11 cellular contexts compared by ENCODE assay signal in genomic region chr4:47531954-47532321, GRCh38. TPM values are rescaled to one million over a fixed set of nuclear protein-coding genes. Genes with fewer than 3 reads are reported as not detected.
DNase-seq lines count a peak whose midpoint lies in the region.
"Had no signal": no experiment of that assay in that cellular context is flagged by ENCODE, and none has a peak within 500 bp of the region (broad histone marks: within the 10 kb centered on the region; RNA-seq: fewer than 3 reads in every experiment).

No MANE protein-coding gene starts in this region.

- peaks cover 8% of the 10 kb centered on the region for H3K4me1 ChIP-seq in thymus (ENCODE audit: control insufficient read depth, insufficient read depth, low read length)

- H3K27me3 Mint-ChIP-seq in T-helper 1 cell treated with Interleukin-12 subunit alpha and Interleukin-12 subunit beta and Interleukin-4 antibody, amounts not matched to agents 30 μg/mL and 1 μg/mL, for 36 hours (ENCODE audit: low read depth), result no peaks in the 10 kb centered on the region
- H3K27me3 Mint-ChIP-seq in activated T-helper 1 cell treated with anti-CD3 and anti-CD28 coated beads, Interleukin-12 subunit alpha, Interleukin-12 subunit beta, Interleukin-2, Interleukin-4 antibody, amounts not matched to agents 30 ng/mL and 10 ng/mL and 1 ng/mL, durations not matched to agents 14 hours and 24 hours and 36 hours (ENCODE audit: insufficient read depth), result no peaks in the 10 kb centered on the region
- peaks cover 2 to 7% (median 2%) of the 10 kb centered on the region in 3 donors for H3K27me3 Mint-ChIP-seq in immature natural killer cell (ENCODE audit: low read depth in 3 of 3)
- H3K27me3 Mint-ChIP-seq: activated B cell treated with CpG ODN at 0.5 μM for 24 hours, brain, progenitor cell of endocrine pancreas had no signal

- DNase-seq in T-helper 1 cell, result no peak
- DNase-seq in activated T-helper 1 cell treated with anti-CD3 and anti-CD28 coated beads, Interleukin-12 subunit alpha, Interleukin-12 subunit beta, Interleukin-2, Interleukin-4 antibody, amounts not matched to agents 30 ng/mL and 10 ng/mL and 1 ng/mL, durations not matched to agents 14 hours and 24 hours and 36 hours (ENCODE audit: low spot score), result no peak
- DNase-seq in immature natural killer cell, result no peak
- DNase-seq in cerebellar nuclear complex (lab: John Stamatoyannopoulos, UW), result no peak
- DNase-seq in NCI-H526 (lab: John Stamatoyannopoulos, UW), result no peak
- no peak for DNase-seq in NCI-H2227 (lab: John Stamatoyannopoulos, UW; ENCODE audit: unreplicated experiment)
- DNase-seq: activated B cell treated with CpG ODN at 0.5 μM for 24 hours had no signal

- 17% methylated on average over 2 of the region's 2 CpGs for WGBS in thymus

- H3K27ac ChIP-seq in thymus (ENCODE audit: low read depth), result peak overlapping the region; percentile 22

- peak overlapping the region; percentile 73 for H3K27ac Mint-ChIP-seq in T-helper 1 cell treated with Interleukin-12 subunit alpha and Interleukin-12 subunit beta and Interleukin-4 antibody, amounts not matched to agents 30 μg/mL and 1 μg/mL, for 36 hours
- peak overlapping the region; percentile 62 for H3K27ac Mint-ChIP-seq in activated T-helper 1 cell treated with anti-CD3 and anti-CD28 coated beads, Interleukin-12 subunit alpha, Interleukin-12 subunit beta, Interleukin-2, Interleukin-4 antibody, amounts not matched to agents 30 ng/mL and 10 ng/mL and 1 ng/mL, durations not matched to agents 14 hours and 24 hours and 36 hours
- H3K27ac Mint-ChIP-seq in immature natural killer cell, result peak overlapping the region; percentile 82 to 94 (median 94)
- H3K27ac Mint-ChIP-seq: brain had no signal

- H3K27me3 ChIP-seq in thymus (ENCODE audit: control insufficient read depth, insufficient read depth), result no peaks in the 10 kb centered on the region

- H3K4me3 Mint-ChIP-seq in T-helper 1 cell treated with Interleukin-12 subunit alpha and Interleukin-12 subunit beta and Interleukin-4 antibody, amounts not matched to agents 30 μg/mL and 1 μg/mL, for 36 hours, result peak overlapping the region; percentile 54
- peak overlapping the region; percentile 0 for H3K4me3 Mint-ChIP-seq in activated T-helper 1 cell treated with anti-CD3 and anti-CD28 coated beads, Interleukin-12 subunit alpha, Interleukin-12 subunit beta, Interleukin-2, Interleukin-4 antibody, amounts not matched to agents 30 ng/mL and 10 ng/mL and 1 ng/mL, durations not matched to agents 14 hours and 24 hours and 36 hours
- H3K4me3 Mint-ChIP-seq in immature natural killer cell, result peak overlapping the region; percentile 66 to 85 (median 69)
- H3K4me3 Mint-ChIP-seq: brain had no signal

- peaks cover 28% of the 10 kb centered on the region for H3K36me3 Mint-ChIP-seq in T-helper 1 cell treated with Interleukin-12 subunit alpha and Interleukin-12 subunit beta and Interleukin-4 antibody, amounts not matched to agents 30 μg/mL and 1 μg/mL, for 36 hours (ENCODE audit: low read depth)
- peaks cover 19% of the 10 kb centered on the region for H3K36me3 Mint-ChIP-seq in activated T-helper 1 cell treated with anti-CD3 and anti-CD28 coated beads, Interleukin-12 subunit alpha, Interleukin-12 subunit beta, Interleukin-2, Interleukin-4 antibody, amounts not matched to agents 30 ng/mL and 10 ng/mL and 1 ng/mL, durations not matched to agents 14 hours and 24 hours and 36 hours (ENCODE audit: low read depth)
- peaks cover 25 to 61% (median 50%) of the 10 kb centered on the region in 3 donors for H3K36me3 Mint-ChIP-seq in immature natural killer cell

- peaks cover 34% of the 10 kb centered on the region for H3K9me3 Mint-ChIP-seq in T-helper 1 cell treated with Interleukin-12 subunit alpha and Interleukin-12 subunit beta and Interleukin-4 antibody, amounts not matched to agents 30 μg/mL and 1 μg/mL, for 36 hours
- peaks cover 32% of the 10 kb centered on the region for H3K9me3 Mint-ChIP-seq in activated T-helper 1 cell treated with anti-CD3 and anti-CD28 coated beads, Interleukin-12 subunit alpha, Interleukin-12 subunit beta, Interleukin-2, Interleukin-4 antibody, amounts not matched to agents 30 ng/mL and 10 ng/mL and 1 ng/mL, durations not matched to agents 14 hours and 24 hours and 36 hours
- H3K9me3 Mint-ChIP-seq in immature natural killer cell, result peaks cover 0 to 5% (median 0%) of the 10 kb centered on the region in 6 donors

- no peaks in the 10 kb centered on the region for H3K36me3 ChIP-seq in thymus (ENCODE audit: control insufficient read depth, insufficient read depth)

- H3K4me1 Mint-ChIP-seq in T-helper 1 cell treated with Interleukin-12 subunit alpha and Interleukin-12 subunit beta and Interleukin-4 antibody, amounts not matched to agents 30 μg/mL and 1 μg/mL, for 36 hours (ENCODE audit: low read depth), result peaks cover 47% of the 10 kb centered on the region
- peaks cover 48% of the 10 kb centered on the region for H3K4me1 Mint-ChIP-seq in activated T-helper 1 cell treated with anti-CD3 and anti-CD28 coated beads, Interleukin-12 subunit alpha, Interleukin-12 subunit beta, Interleukin-2, Interleukin-4 antibody, amounts not matched to agents 30 ng/mL and 10 ng/mL and 1 ng/mL, durations not matched to agents 14 hours and 24 hours and 36 hours (ENCODE audit: low read depth)
- H3K4me1 Mint-ChIP-seq in immature natural killer cell, result peaks cover 81 to 84% of the 10 kb centered on the region in 2 donors
- H3K4me1 Mint-ChIP-seq: brain had no signal

- H3K9me3 ChIP-seq in thymus (ENCODE audit: control insufficient read depth), result no peaks in the 10 kb centered on the region

- no peak overlapping the region for H3K4me3 ChIP-seq in thymus (ENCODE audit: low read length)

- intact Hi-C loops in activated T-helper 1 cell treated with anti-CD3 and anti-CD28 coated beads, Interleukin-12 subunit alpha, Interleukin-12 subunit beta, Interleukin-2, Interleukin-4 antibody, amounts not matched to agents 30 ng/mL and 10 ng/mL and 1 ng/mL, durations not matched to agents 14 hours and 24 hours and 36 hours (cut with micrococcal nuclease), result loop anchor here (2.0 to 5.0 kb wide), 4 partner anchors 47 to 595 kb away; partner anchors contain the start of genes ATP10D, COMMD8 and NFXL1

RNA-seq across cellular contexts. Expression of gene ATP10D, which starts 46.9 kb away (rescaled TPM):
- 1.6 and 1.9 TPM in 2 replicates for total RNA-seq in activated T-helper 1 cell treated with anti-CD3 and anti-CD28 coated beads, Interleukin-12 subunit alpha, Interleukin-12 subunit beta, Interleukin-2, Interleukin-4 antibody, amounts not matched to agents 30 ng/mL and 10 ng/mL and 1 ng/mL, durations not matched to agents 14 hours and 24 hours and 36 hours
- polyA plus RNA-seq in immature natural killer cell, result 10 to 100 TPM; 13.5 to 23.9 (median 16.8) TPM
- polyA plus RNA-seq in thymus, result 8.4 TPM

Comparison
In these comparisons a context has a peak if more than half of its experiments do, and no peak if none do; other contexts are left out.
1. H3K4me3 Mint-ChIP-seq: peak in every context shown above with its lines; median percentile 69 in immature natural killer cell; 54 in T-helper 1 cell treated with Interleukin-12 subunit alpha and Interleukin-12 subunit beta and Interleukin-4 antibody, amounts not matched to agents 30 μg/mL and 1 μg/mL, for 36 hours; 0 in activated T-helper 1 cell treated with anti-CD3 and anti-CD28 coated beads, Interleukin-12 subunit alpha, Interleukin-12 subunit beta, Interleukin-2, Interleukin-4 antibody, amounts not matched to agents 30 ng/mL and 10 ng/mL and 1 ng/mL, durations not matched to agents 14 hours and 24 hours and 36 hours.